ENCODE assay signal across 12 cellular contexts in the genomic region with DNA sequence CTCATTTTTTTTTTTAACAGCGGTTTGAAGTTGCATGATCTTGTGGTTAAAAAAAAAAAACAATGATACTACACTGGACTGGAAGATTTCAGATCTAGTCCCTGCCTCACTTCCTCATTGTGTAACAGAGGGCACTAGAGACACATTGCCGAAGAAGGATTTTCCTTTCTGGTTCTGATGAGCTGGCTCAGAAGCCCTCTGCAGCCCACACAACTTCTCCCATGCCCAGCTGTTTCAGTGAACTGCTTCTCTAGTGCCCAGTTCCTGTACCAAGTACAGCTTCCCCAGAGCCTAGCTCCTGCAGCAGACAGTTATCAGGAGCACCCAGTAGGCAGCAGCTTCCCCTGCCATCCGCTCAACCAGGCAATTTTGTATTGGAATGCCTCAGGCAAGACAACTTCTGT. TPM values are rescaled to one million over a fixed set of nuclear protein-coding genes. Genes with fewer than 3 reads are reported as not detected.
DNase-seq lines count a peak whose midpoint lies in the region; ATAC-seq and TF ChIP-seq lines count a peak whose summit lies in the region.
"Had no signal": no experiment of that assay in that cellular context is flagged by ENCODE, and none has a peak within 500 bp of the region (broad histone marks: within the 10 kb centered on the region; RNA-seq: fewer than 3 reads in every experiment).

No MANE protein-coding gene starts in this region.

- ATAC-seq in GM19351 (IDR thresholded peaks at IDR 0.05; ENCODE audit: unreplicated experiment): peak; percentile 83
- ATAC-seq in HG03025 (IDR thresholded peaks at IDR 0.05; ENCODE audit: low FRiP score, unreplicated experiment): peak; percentile 75
- no peak for ATAC-seq in left lobe of liver

- no peak overlapping the region for H3K27ac Mint-ChIP-seq in activated naive CD4-positive, alpha-beta T cell treated with anti-CD3 and anti-CD28 coated beads for 36 hours
- H3K27ac Mint-ChIP-seq: brain had no signal

- no peak overlapping the region for H2AFZ ChIP-seq in smooth muscle cell (ENCODE audit: low read depth)

- H3K27me3 ChIP-seq in smooth muscle cell (ENCODE audit: low read depth): peaks cover 9% of the 10 kb centered on the region
- no peaks in the 10 kb centered on the region for H3K27me3 ChIP-seq in esophagus squamous epithelium

- H3K27ac ChIP-seq in smooth muscle cell (ENCODE audit: low read depth) (no peak overlapping the region), caudate nucleus (ENCODE audit: low read depth, low read length) (no peak overlapping the region), esophagus squamous epithelium (no peak overlapping the region)
- H3K27ac ChIP-seq: WERI-Rb-1 had no signal

- intact Hi-C loops in esophagus squamous epithelium (cut with DNase I): no loop called here
- intact Hi-C loops in activated naive CD4-positive, alpha-beta T cell treated with anti-CD3 and anti-CD28 coated beads for 36 hours (cut with micrococcal nuclease): no loop called here

- no peak overlapping the region for H3K9ac ChIP-seq in smooth muscle cell (ENCODE audit: low read depth)

- WGBS in smooth muscle cell (ENCODE audit: low lambda C conversion rate): 41% methylated on average over 3 of the region's 3 CpGs
- WGBS in esophagus squamous epithelium, 2 donors: 49 to 64% methylated on average over 2 to 3 of the region's 3 CpGs

- CTCF ChIA-PET in activated naive CD4-positive, alpha-beta T cell treated with anti-CD3 and anti-CD28 coated beads for 36 hours (lab: Charles Lee): no interaction called here

- H3K4me3 Mint-ChIP-seq in activated naive CD4-positive, alpha-beta T cell treated with anti-CD3 and anti-CD28 coated beads for 36 hours: no peak overlapping the region
- H3K4me3 Mint-ChIP-seq: brain had no signal

- H3K9me3 ChIP-seq in smooth muscle cell (replicated peaks; ENCODE audit: low read depth) (no peaks in the 10 kb centered on the region), esophagus squamous epithelium (no peaks in the 10 kb centered on the region)

- DNase-seq in SKM-1 (lab: John Stamatoyannopoulos, UW; ENCODE audit: unreplicated experiment): peak; percentile 85
- no peak for DNase-seq in smooth muscle cell (lab: John Stamatoyannopoulos, UW; ENCODE audit: unreplicated experiment)
- no peak for DNase-seq in caudate nucleus (lab: John Stamatoyannopoulos, UW)
- no peak for DNase-seq in esophagus squamous epithelium (lab: John Stamatoyannopoulos, UW)
- no peak for DNase-seq in activated naive CD4-positive, alpha-beta T cell treated with anti-CD3 and anti-CD28 coated beads for 36 hours
- no peak for DNase-seq in left lobe of liver (ENCODE audit: low spot score)
- DNase-seq: NCI-H1105, WERI-Rb-1 had no signal

- no peaks in the 10 kb centered on the region for H3K36me3 Mint-ChIP-seq in activated naive CD4-positive, alpha-beta T cell treated with anti-CD3 and anti-CD28 coated beads for 36 hours (ENCODE audit: low read depth)
- H3K36me3 Mint-ChIP-seq: brain had no signal

- no peaks in the 10 kb centered on the region for H3K27me3 Mint-ChIP-seq in activated naive CD4-positive, alpha-beta T cell treated with anti-CD3 and anti-CD28 coated beads for 36 hours (ENCODE audit: low read depth)
- H3K27me3 Mint-ChIP-seq: brain had no signal

- H3K4me1 ChIP-seq in smooth muscle cell (ENCODE audit: low read depth): no peaks in the 10 kb centered on the region
- no peaks in the 10 kb centered on the region for H3K4me1 ChIP-seq in esophagus squamous epithelium

- H3K79me2 ChIP-seq in smooth muscle cell (ENCODE audit: low read depth): no peaks in the 10 kb centered on the region

- H4K20me1 ChIP-seq in smooth muscle cell (ENCODE audit: low read depth): no peaks in the 10 kb centered on the region

- H3K36me3 ChIP-seq in smooth muscle cell (ENCODE audit: low read depth) (no peaks in the 10 kb centered on the region), esophagus squamous epithelium (no peaks in the 10 kb centered on the region)
- H3K36me3 ChIP-seq: WERI-Rb-1 had no signal

- no peaks in the 10 kb centered on the region for H3F3A ChIP-seq in smooth muscle cell (ENCODE audit: low read depth)

- no peak for TF ChIP-seq POLR2A in esophagus squamous epithelium (IDR thresholded peaks at IDR 0.05)

- peak overlapping the region; percentile 31 for H3K4me2 ChIP-seq in smooth muscle cell

- no peak for TF ChIP-seq CTCF in smooth muscle cell (IDR thresholded peaks at IDR 0.05; ENCODE audit: borderline replicate concordance, insufficient read depth, poor library complexity, severe bottlenecking)
- TF ChIP-seq CTCF in esophagus squamous epithelium (IDR thresholded peaks at IDR 0.05): no peak

- H3K9me3 Mint-ChIP-seq in activated naive CD4-positive, alpha-beta T cell treated with anti-CD3 and anti-CD28 coated beads for 36 hours: peaks cover 2% of the 10 kb centered on the region
- H3K9me3 Mint-ChIP-seq: brain had no signal

- no peaks in the 10 kb centered on the region for H3K4me1 Mint-ChIP-seq in activated naive CD4-positive, alpha-beta T cell treated with anti-CD3 and anti-CD28 coated beads for 36 hours (ENCODE audit: low read depth)
- H3K4me1 Mint-ChIP-seq: brain had no signal

- H3K4me3 ChIP-seq in smooth muscle cell: no peak overlapping the region
- H3K4me3 ChIP-seq in esophagus squamous epithelium: no peak overlapping the region

RNA-seq across cellular contexts. Expression of gene ANO5, which starts 29.5 kb away (rescaled TPM):
- 0.18 and 0.27 TPM in 2 replicates for total RNA-seq in smooth muscle cell
- polyA plus RNA-seq in smooth muscle cell: 0.02 TPM in 1 of 2 replicates, not detected in the other
- 1 to 10 TPM in 1 of 4 donors, under 1 TPM in 3; 0.04 to 2.3 (median 0.39) TPM for total RNA-seq in esophagus squamous epithelium
- total RNA-seq in activated naive CD4-positive, alpha-beta T cell treated with anti-CD3 and anti-CD28 coated beads for 36 hours: not detected
- total RNA-seq in left lobe of liver: 2.0 TPM
- polyA plus RNA-seq: keratinocyte had no signal
